1 cellular context compared by ENCODE assay signal in the genomic region with DNA sequence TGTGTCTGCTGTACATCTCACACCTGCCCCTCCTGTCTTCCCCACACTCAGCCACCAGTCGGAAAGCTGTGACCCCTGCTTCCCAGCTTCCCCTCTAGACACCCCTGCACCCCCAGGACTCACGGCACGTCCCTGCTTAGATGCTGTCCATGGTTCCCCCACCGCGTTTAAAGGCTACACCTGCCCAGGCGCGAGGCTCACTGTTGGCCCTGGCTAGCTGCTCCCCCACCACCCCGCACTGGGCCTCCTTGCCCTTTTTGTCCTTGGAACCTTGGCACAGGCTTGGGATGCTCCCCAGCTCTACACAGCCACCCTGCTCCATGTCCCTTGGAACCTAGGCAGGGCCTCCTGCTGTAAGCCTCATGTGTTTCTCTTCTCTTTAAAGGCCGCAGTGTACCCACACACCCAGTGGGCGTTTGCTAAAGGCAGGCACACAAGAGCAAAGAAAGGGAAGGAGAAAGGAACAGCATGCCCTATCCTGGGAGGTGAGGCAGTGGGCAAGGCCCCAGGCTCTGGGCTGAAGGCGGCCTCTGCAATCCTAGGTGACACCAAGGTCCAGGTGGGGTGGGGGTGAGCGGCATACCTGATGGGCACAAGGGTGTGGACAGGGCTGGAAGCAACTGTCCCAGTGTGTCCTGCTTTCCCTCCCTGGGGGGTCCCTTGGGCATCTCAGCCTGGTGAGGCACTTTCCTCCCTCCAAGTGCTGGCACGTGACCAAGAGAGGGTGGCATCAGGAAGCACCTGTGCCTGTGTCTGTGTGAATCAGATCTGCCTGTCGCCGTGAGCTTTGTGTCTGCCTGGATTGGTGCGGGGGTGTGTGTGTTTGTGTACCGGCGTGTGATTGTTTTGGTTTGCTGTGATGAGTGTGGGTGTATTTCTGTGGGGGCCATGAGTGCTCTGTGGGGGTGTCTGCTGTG.
TF ChIP-seq lines count a peak whose summit lies in the region.

No MANE protein-coding gene starts in this region.

TF ChIP-seq in SK-N-SH, 30 proteins besides CTCF, POLR2A, EP300 and RAD21:
- no peak for TF ChIP-seq EZH2phosphoT487 (IDR thresholded peaks at IDR 0.05; ENCODE audit: borderline replicate concordance, low read depth)
- TF ChIP-seq NFIC (IDR thresholded peaks at IDR 0.05; ENCODE audit: borderline replicate concordance), result no peak
- no peak for TF ChIP-seq TEAD4 (IDR thresholded peaks at IDR 0.05; ENCODE audit: borderline replicate concordance, insufficient read depth)
- TF ChIP-seq TCF12 (IDR thresholded peaks at IDR 0.05), result no peak
- TF ChIP-seq GATA2 (CRISPR knock-in tag; IDR thresholded peaks at IDR 0.05), result no peak
- TF ChIP-seq, protein P1, sequence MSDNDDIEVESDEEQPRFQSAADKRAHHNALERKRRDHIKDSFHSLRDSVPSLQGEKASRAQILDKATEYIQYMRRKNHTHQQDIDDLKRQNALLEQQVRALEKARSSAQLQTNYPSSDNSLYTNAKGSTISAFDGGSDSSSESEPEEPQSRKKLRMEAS (IDR thresholded peaks at IDR 0.05; ENCODE audit: low read depth), result no peak
- TF ChIP-seq MXI1 (IDR thresholded peaks at IDR 0.05; ENCODE audit: low read depth, low read length), result no peak
- no peak for TF ChIP-seq YY1 (IDR thresholded peaks at IDR 0.05; ENCODE audit: low read depth)
- no peak for TF ChIP-seq RCOR1 (IDR thresholded peaks at IDR 0.05; ENCODE audit: low read length)
- no peak for TF ChIP-seq RXRA (IDR thresholded peaks at IDR 0.05; ENCODE audit: borderline replicate concordance, low read depth)
- TF ChIP-seq, protein P2, sequence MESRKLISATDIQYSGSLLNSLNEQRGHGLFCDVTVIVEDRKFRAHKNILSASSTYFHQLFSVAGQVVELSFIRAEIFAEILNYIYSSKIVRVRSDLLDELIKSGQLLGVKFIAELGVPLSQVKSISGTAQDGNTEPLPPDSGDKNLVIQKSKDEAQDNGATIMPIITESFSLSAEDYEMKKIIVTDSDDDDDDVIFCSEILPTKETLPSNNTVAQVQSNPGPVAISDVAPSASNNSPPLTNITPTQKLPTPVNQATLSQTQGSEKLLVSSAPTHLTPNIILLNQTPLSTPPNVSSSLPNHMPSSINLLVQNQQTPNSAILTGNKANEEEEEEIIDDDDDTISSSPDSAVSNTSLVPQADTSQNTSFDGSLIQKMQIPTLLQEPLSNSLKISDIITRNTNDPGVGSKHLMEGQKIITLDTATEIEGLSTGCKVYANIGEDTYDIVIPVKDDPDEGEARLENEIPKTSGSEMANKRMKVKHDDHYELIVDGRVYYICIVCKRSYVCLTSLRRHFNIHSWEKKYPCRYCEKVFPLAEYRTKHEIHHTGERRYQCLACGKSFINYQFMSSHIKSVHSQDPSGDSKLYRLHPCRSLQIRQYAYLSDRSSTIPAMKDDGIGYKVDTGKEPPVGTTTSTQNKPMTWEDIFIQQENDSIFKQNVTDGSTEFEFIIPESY (IDR thresholded peaks at IDR 0.05; ENCODE audit: borderline replicate concordance, low read depth), result no peak
- TF ChIP-seq CHD2 (IDR thresholded peaks at IDR 0.05; ENCODE audit: low read length, partially characterized antibody), result no peak
- TF ChIP-seq, protein P3, sequence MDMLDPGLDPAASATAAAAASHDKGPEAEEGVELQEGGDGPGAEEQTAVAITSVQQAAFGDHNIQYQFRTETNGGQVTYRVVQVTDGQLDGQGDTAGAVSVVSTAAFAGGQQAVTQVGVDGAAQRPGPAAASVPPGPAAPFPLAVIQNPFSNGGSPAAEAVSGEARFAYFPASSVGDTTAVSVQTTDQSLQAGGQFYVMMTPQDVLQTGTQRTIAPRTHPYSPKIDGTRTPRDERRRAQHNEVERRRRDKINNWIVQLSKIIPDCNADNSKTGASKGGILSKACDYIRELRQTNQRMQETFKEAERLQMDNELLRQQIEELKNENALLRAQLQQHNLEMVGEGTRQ (IDR thresholded peaks at IDR 0.05; ENCODE audit: borderline replicate concordance, low read depth, low read length), result no peak
- TF ChIP-seq, protein P4, sequence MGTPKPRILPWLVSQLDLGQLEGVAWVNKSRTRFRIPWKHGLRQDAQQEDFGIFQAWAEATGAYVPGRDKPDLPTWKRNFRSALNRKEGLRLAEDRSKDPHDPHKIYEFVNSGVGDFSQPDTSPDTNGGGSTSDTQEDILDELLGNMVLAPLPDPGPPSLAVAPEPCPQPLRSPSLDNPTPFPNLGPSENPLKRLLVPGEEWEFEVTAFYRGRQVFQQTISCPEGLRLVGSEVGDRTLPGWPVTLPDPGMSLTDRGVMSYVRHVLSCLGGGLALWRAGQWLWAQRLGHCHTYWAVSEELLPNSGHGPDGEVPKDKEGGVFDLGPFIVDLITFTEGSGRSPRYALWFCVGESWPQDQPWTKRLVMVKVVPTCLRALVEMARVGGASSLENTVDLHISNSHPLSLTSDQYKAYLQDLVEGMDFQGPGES (IDR thresholded peaks at IDR 0.05; ENCODE audit: low read depth, low read length), result no peak
